Comparison of ENCODE assay signal across 16 cellular contexts in genomic region chr3:27472166-27472565, GRCh38.
"Had no signal": no experiment of that assay in that cellular context is flagged by ENCODE, and none has a peak within 500 bp of the region (broad histone marks: within the 10 kb centered on the region; RNA-seq: fewer than 3 reads in every experiment).

No MANE protein-coding gene starts in this region.

- DNase-seq: activated CD4-positive, alpha-beta T cell treated with anti-CD3 and anti-CD28 coated beads, Interleukin-2, amount 50 U/mL, for 4 hours; activated CD4-positive, CD25-positive, alpha-beta regulatory T cell; activated gamma-delta T cell treated with Interleukin-2 at 50 U/mL for 16 hours; activated naive CD8-positive, alpha-beta T cell treated with anti-CD3 and anti-CD28 coated beads for 36 hours; activated T-cell treated with anti-CD3 and anti-CD28 coated beads, Interleukin-2, amount 50 U/mL, for 4 hours; aorta; esophagus squamous epithelium; kidney; naive B cell; retina; stimulated activated CD4-positive, alpha-beta T cell treated with anti-CD3 and anti-CD28 coated beads, Interleukin-15, amount 100 ng/mL, for 24 hours; stimulated activated CD4-positive, alpha-beta T cell treated with anti-CD3 and anti-CD28 coated beads, Interleukin-4, amount 100 ng/mL, for 24 hours had no signal

- H3K27ac ChIP-seq: gastroesophageal sphincter had no signal

- FAIRE-seq: kidney, TTC549 had no signal

- H3K4me3 Mint-ChIP-seq: activated naive CD8-positive, alpha-beta T cell treated with anti-CD3 and anti-CD28 coated beads for 36 hours; activated T-cell treated with anti-CD3 and anti-CD28 coated beads, Interleukin-2, amount 50 U/mL, for 4 hours; mesothelial cell of epicardium; naive B cell; T-helper 1 cell treated with Interleukin-12 subunit alpha and Interleukin-12 subunit beta and Interleukin-4 antibody, amounts not matched to agents 30 μg/mL and 1 μg/mL, for 36 hours had no signal

- H3K27ac Mint-ChIP-seq: activated naive CD8-positive, alpha-beta T cell treated with anti-CD3 and anti-CD28 coated beads for 36 hours; mesothelial cell of epicardium; T-helper 1 cell treated with Interleukin-12 subunit alpha and Interleukin-12 subunit beta and Interleukin-4 antibody, amounts not matched to agents 30 μg/mL and 1 μg/mL, for 36 hours had no signal

- H3K27me3 Mint-ChIP-seq: activated naive CD8-positive, alpha-beta T cell treated with anti-CD3 and anti-CD28 coated beads for 36 hours; naive B cell had no signal

- H3K9me3 ChIP-seq: esophagus squamous epithelium, gastroesophageal sphincter had no signal

- H3K27me3 ChIP-seq: esophagus squamous epithelium, gastroesophageal sphincter had no signal

- ATAC-seq: activated T-cell treated with anti-CD3 and anti-CD28 coated beads, Interleukin-2, amount 50 U/mL, for 4 hours; gastroesophageal sphincter had no signal
